ENCODE assay signal across 16 cellular contexts in the genomic region with DNA sequence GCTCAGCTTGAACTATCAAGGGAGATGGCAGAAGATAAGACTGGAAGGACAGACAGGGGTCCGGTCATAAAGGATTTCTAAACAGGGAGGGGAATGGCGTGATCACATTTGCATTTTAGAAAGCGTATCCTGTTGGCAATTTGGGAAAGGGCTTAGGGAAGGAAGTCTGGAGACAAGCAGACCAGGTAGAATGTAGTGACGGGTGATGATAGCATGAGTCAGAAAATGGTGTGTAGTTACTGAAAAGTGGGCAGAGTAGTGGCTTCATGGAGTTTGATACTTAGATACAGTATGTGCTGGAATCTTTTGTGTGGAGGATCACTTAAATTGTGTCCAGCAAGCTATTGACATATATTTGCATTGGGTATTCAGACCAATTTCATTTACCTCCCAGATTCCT.
DNase-seq lines count a peak whose midpoint lies in the region; ATAC-seq, FAIRE-seq and TF ChIP-seq lines count a peak whose summit lies in the region.
"Had no signal": no experiment of that assay in that cellular context is flagged by ENCODE, and none has a peak within 500 bp of the region (broad histone marks: within the 10 kb centered on the region; RNA-seq: fewer than 3 reads in every experiment).

No MANE protein-coding gene starts in this region.

- no peak for TF ChIP-seq RAD21 in A549 (conservative IDR thresholded peaks at IDR 0.05 in 1 of 2, IDR thresholded peaks at IDR 0.05 in 1 of 2)

- CTCF ChIA-PET in A549 (lab: Yijun Ruan, JAX) (interaction anchor here (0.6 to 1.6 kb wide), 3 partner anchors 47 to 233 kb away, joined by 3 to 5 read pairs (median 4); no protein-coding TSS in a partner anchor), mammary epithelial cell (lab: Charles Lee; ENCODE audit: low non-redundant PET) (no interaction called here)

- in situ Hi-C loops in mammary epithelial cell (cut with MboI; ENCODE audit: low sequenced_read_pairs in 2 of 2), result no loop called here

- no peak overlapping the region for H3K4me3 ChIP-seq in A549
- H3K4me3 ChIP-seq in mammary epithelial cell (replicated peaks in 1 of 3; ENCODE audit: insufficient read depth in 1 of 3, low read depth in 2 of 3, low read length in 3 of 3), result no peak overlapping the region
- H3K4me3 ChIP-seq in ascending aorta, result no peak overlapping the region
- H3K4me3 ChIP-seq: BLaER1 treated with 17β-estradiol and CSF1 and Interleukin-3, amounts not matched to agents 10 nM and 100 nM had no signal

- POLR2A ChIA-PET in A549 (lab: Yijun Ruan, JAX), result no interaction called here

- H3K36me3 ChIP-seq in mammary epithelial cell (ENCODE audit: insufficient read depth, low read length) (no peaks in the 10 kb centered on the region), ascending aorta (no peaks in the 10 kb centered on the region)
- H3K36me3 ChIP-seq: BLaER1 treated with 17β-estradiol and CSF1 and Interleukin-3, amounts not matched to agents 10 nM and 100 nM had no signal

- dilution Hi-C loops in mammary epithelial cell (cut with HindIII; ENCODE audit: low sequenced_read_pairs), result no loop called here

- WGBS in A549 (ENCODE audit: missing lambda C conversion rate), result 65% methylated on average over 4 of the region's 4 CpGs
- 79% methylated on average over 4 of the region's 4 CpGs for WGBS in mammary epithelial cell (ENCODE audit: low coverage, missing lambda C conversion rate)

- no TSS peak for BruUV-seq in mammary epithelial cell (replicated peaks; lab: Mats Ljungman, UMichigan)

- H3K9ac ChIP-seq in mammary epithelial cell (ENCODE audit: insufficient read depth, low read length), result no peak overlapping the region
- H3K9ac ChIP-seq: BLaER1 treated with 17β-estradiol and CSF1 and Interleukin-3, amounts not matched to agents 10 nM and 100 nM had no signal

- TF ChIP-seq CTCF in A549 (IDR thresholded peaks at IDR 0.05), result no peak
- TF ChIP-seq CTCF in mammary epithelial cell (conservative IDR thresholded peaks at IDR 0.05 in 1 of 2, IDR thresholded peaks at IDR 0.05 in 1 of 2; ENCODE audit: extremely low read depth in 1 of 2, insufficient read depth in 1 of 2, low read depth in 1 of 2, low read length in 2 of 2), result no peak
- no peak for TF ChIP-seq CTCF in foreskin keratinocyte (conservative IDR thresholded peaks at IDR 0.05)
- TF ChIP-seq CTCF in ascending aorta (IDR thresholded peaks at IDR 0.05), result no peak

- no peak for TF ChIP-seq EP300 in A549 (IDR thresholded peaks at IDR 0.05)

- DNase-seq in A549 (ENCODE audit: low read depth in 1 of 2, low spot score in 1 of 2) (no peak), M059J (ENCODE audit: low read depth) (peak; percentile 44), mammary epithelial cell (peak; percentile 27), foreskin keratinocyte (peak; percentile 54 to 74), SK-N-DZ (ENCODE audit: low spot score) (no peak), ascending aorta (ENCODE audit: low spot score in 2 of 2) (no peak), islet precursor cell (no peak)
- DNase-seq: 8988T; ACHN; Calu3; CD4-positive, alpha-beta T cell; DMS 273 treated with DMSO at 0.1 percent for 48 hours; HCEC 1CT; HFFc6 had no signal

- H3K27ac ChIP-seq in A549 (no peak overlapping the region), mammary epithelial cell (ENCODE audit: insufficient read depth, low read depth, low read length) (no peak overlapping the region), foreskin keratinocyte (peak overlapping the region; percentile 44), ascending aorta (no peak overlapping the region)
- H3K27ac ChIP-seq: BLaER1 treated with 17β-estradiol and CSF1 and Interleukin-3, amounts not matched to agents 10 nM and 100 nM had no signal

- no peaks in the 10 kb centered on the region for H3K79me2 ChIP-seq in mammary epithelial cell (ENCODE audit: insufficient read depth, low read length)

- H4K20me1 ChIP-seq in mammary epithelial cell (ENCODE audit: insufficient read depth, low read length), result no peaks in the 10 kb centered on the region
- H4K20me1 ChIP-seq: BLaER1 treated with 17β-estradiol and CSF1 and Interleukin-3, amounts not matched to agents 10 nM and 100 nM had no signal

- intact Hi-C loops in mammary epithelial cell (cut with micrococcal nuclease) (no loop called here), ascending aorta (cut with DNase I) (no loop called here)

- no peak for TF ChIP-seq POLR2A in A549 (IDR thresholded peaks at IDR 0.05; ENCODE audit: low read length)

- no peaks in the 10 kb centered on the region for H3K4me1 ChIP-seq in A549
- H3K4me1 ChIP-seq in mammary epithelial cell (ENCODE audit: insufficient read depth, low read length), result peaks cover 34% of the 10 kb centered on the region
- H3K4me1 ChIP-seq in foreskin keratinocyte, result peaks cover 33% of the 10 kb centered on the region
- H3K4me1 ChIP-seq in ascending aorta, result no peaks in the 10 kb centered on the region

- no peak for ATAC-seq in A549
- peak; percentile 81 for ATAC-seq in foreskin keratinocyte
- ATAC-seq in HG03097 (IDR thresholded peaks at IDR 0.05; ENCODE audit: low FRiP score, unreplicated experiment), result no peak

- H3K4me2 ChIP-seq in A549 (no peak overlapping the region), mammary epithelial cell (ENCODE audit: insufficient read depth, low read depth, low read length) (no peak overlapping the region)
- H3K4me2 ChIP-seq: BLaER1 treated with 17β-estradiol and CSF1 and Interleukin-3, amounts not matched to agents 10 nM and 100 nM had no signal

- H3K9me3 ChIP-seq in A549 (no peaks in the 10 kb centered on the region), mammary epithelial cell (replicated peaks; ENCODE audit: insufficient read depth, low read length) (no peaks in the 10 kb centered on the region), ascending aorta (no peaks in the 10 kb centered on the region)
- H3K9me3 ChIP-seq: BLaER1 treated with 17β-estradiol and CSF1 and Interleukin-3, amounts not matched to agents 10 nM and 100 nM had no signal

- peak; percentile 73 for FAIRE-seq in A549 (lab: Jason Lieb, UNC)

- no peaks in the 10 kb centered on the region for H3K27me3 ChIP-seq in mammary epithelial cell (ENCODE audit: insufficient read depth, low read length)
- no peaks in the 10 kb centered on the region for H3K27me3 ChIP-seq in foreskin keratinocyte
- no peaks in the 10 kb centered on the region for H3K27me3 ChIP-seq in ascending aorta
- H3K27me3 ChIP-seq: BLaER1 treated with 17β-estradiol and CSF1 and Interleukin-3, amounts not matched to agents 10 nM and 100 nM had no signal

- peak overlapping the region; percentile 52 for H2AFZ ChIP-seq in mammary epithelial cell (ENCODE audit: low read depth, low read length)

TF ChIP-seq in A549, 52 proteins besides CTCF, POLR2A, EP300 and RAD21 (continues in another document):
- no peak for TF ChIP-seq HEYL (CRISPR knock-in tag; IDR thresholded peaks at IDR 0.05)
- TF ChIP-seq RFX5 (IDR thresholded peaks at IDR 0.05), result no peak
- TF ChIP-seq TFCP2L1 (CRISPR knock-in tag; IDR thresholded peaks at IDR 0.05), result no peak
- no peak for TF ChIP-seq PHF8 (IDR thresholded peaks at IDR 0.05; ENCODE audit: borderline replicate concordance, low read depth)
- TF ChIP-seq ELK1 (IDR thresholded peaks at IDR 0.05; ENCODE audit: low read depth, low read length), result no peak
- TF ChIP-seq HDAC2 (IDR thresholded peaks at IDR 0.05), result no peak
- TF ChIP-seq HMGXB4 (CRISPR knock-in tag; IDR thresholded peaks at IDR 0.05; ENCODE audit: borderline replicate concordance), result no peak
- TF ChIP-seq TP53 (CRISPR knock-in tag; IDR thresholded peaks at IDR 0.05), result no peak
- no peak for TF ChIP-seq RNF2 (IDR thresholded peaks at IDR 0.05; ENCODE audit: borderline replicate concordance, low read depth)
- TF ChIP-seq MYC (IDR thresholded peaks at IDR 0.05; ENCODE audit: borderline replicate concordance, low read length), result no peak
- TF ChIP-seq NPAS2 (CRISPR knock-in tag; IDR thresholded peaks at IDR 0.05; ENCODE audit: borderline replicate concordance), result no peak

Comparison
In these comparisons a context has a peak if more than half of its experiments do, and no peak if none do; other contexts are left out.
1. DNase-seq: peak in M059J (single experiment), mammary epithelial cell (single experiment) and foreskin keratinocyte (2 of 2); none in A549 (0 of 2), SK-N-DZ (single experiment), ascending aorta (0 of 2) and islet precursor cell (single experiment).